1 cellular context compared by ENCODE assay signal in genomic region chr12:120528861-120529525, GRCh38.
TF ChIP-seq lines count a peak whose summit lies in the region.

TSS of gene COQ5 (minus strand) at chr12:120529158. CDS start at chr12:120529141, 17 bp downstream.

TF ChIP-seq in IMR-90, 13 proteins besides CTCF, POLR2A, EP300 and RAD21:
- TF ChIP-seq FOS (IDR thresholded peaks at IDR 0.05; ENCODE audit: low read depth, low read length) (peak; percentile 13; the same call in 1 of the 2 replicates), USF2 (IDR thresholded peaks at IDR 0.05; ENCODE audit: low read depth, low read length) (no peak), RCOR1 (IDR thresholded peaks at IDR 0.05; ENCODE audit: insufficient replicate concordance, low read length) (no peak), MXI1 (IDR thresholded peaks at IDR 0.05; ENCODE audit: borderline replicate concordance, low read depth, low read length) (peak; percentile 47; the same call in 1 of the 2 replicates), NFE2L2 (IDR thresholded peaks at IDR 0.05; ENCODE audit: low read depth, low read length) (no peak), CEBPB (IDR thresholded peaks at IDR 0.05; ENCODE audit: low read depth, low read length) (peak; percentile 98), MAZ (IDR thresholded peaks at IDR 0.05; ENCODE audit: borderline replicate concordance, low read depth, low read length) (peak; percentile 53; the same call in 1 of the 2 replicates), BHLHE40 (IDR thresholded peaks at IDR 0.05; ENCODE audit: low read depth, low read length) (0 out of 2 replicates have a peak, but pooled peaks have one; percentile 22)
